1 cellular context compared by ENCODE assay signal in the genomic region with DNA sequence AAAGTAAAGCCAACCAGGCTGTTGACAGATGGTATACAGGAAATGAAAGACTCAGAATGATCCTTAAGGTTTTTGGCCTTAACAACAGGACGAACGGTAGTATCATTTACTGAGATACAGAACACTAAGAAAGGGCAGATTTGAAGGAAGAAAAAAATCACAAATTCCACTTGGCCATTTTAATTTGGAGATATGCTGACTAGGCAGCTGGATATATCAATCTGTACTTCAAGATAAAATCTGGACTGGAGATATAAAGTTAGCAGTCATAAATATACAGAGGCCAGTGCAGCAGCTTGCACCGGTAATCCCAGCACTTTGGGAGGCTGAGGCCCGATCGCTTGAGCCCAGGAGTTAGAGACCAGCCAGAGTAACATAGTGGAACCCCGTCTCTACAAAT.
TF ChIP-seq lines count a peak whose summit lies in the region.

No MANE protein-coding gene starts in this region.

TF ChIP-seq in H1, 55 proteins besides CTCF, POLR2A, EP300 and RAD21:
- no peak for TF ChIP-seq CBX8 (IDR thresholded peaks at IDR 0.05; ENCODE audit: borderline replicate concordance, low read depth, low read length)
- TF ChIP-seq SIRT6 (IDR thresholded peaks at IDR 0.05; ENCODE audit: low read length): no peak
- TF ChIP-seq SAP30 (IDR thresholded peaks at IDR 0.05; ENCODE audit: insufficient read depth, insufficient replicate concordance, low read length): no peak
- TF ChIP-seq RBBP5 (IDR thresholded peaks at IDR 0.05; ENCODE audit: borderline replicate concordance, low read depth, low read length): no peak
- no peak for TF ChIP-seq KDM4A (IDR thresholded peaks at IDR 0.05; ENCODE audit: low read depth, low read length, severe bottlenecking)
- no peak for TF ChIP-seq SUZ12 (IDR thresholded peaks at IDR 0.05; ENCODE audit: low read length)
